Comparison of ENCODE assay signal across 10 cellular contexts in genomic region chr20:45345104-45345936, GRCh38. TPM values are rescaled to one million over a fixed set of nuclear protein-coding genes. Genes with fewer than 3 reads are reported as not detected.
A peak's percentile ranks its signal among the peaks of the same experiment; 100 is the strongest.
DNase-seq lines count a peak whose midpoint lies in the region; ATAC-seq, FAIRE-seq and TF ChIP-seq lines count a peak whose summit lies in the region.
"Had no signal": no experiment of that assay in that cellular context is flagged by ENCODE, and none has a peak within 500 bp of the region (broad histone marks: within the 10 kb centered on the region; RNA-seq: fewer than 3 reads in every experiment).

No MANE protein-coding gene starts in this region.

- H3K9me3 ChIP-seq in pancreas: no peaks in the 10 kb centered on the region
- H3K9me3 ChIP-seq: neutrophil had no signal

- no peak for TF ChIP-seq CTCF in pancreas (IDR thresholded peaks at IDR 0.05)

- 17 to 31% methylated on average over 9 of the region's 9 CpGs for WGBS in pancreas, 2 donors

- DNase-seq in COR-L47 (lab: John Stamatoyannopoulos, UW) (peak; percentile 65), NCI-H748 treated with DMSO at 0.1 percent for 48 hours (lab: John Stamatoyannopoulos, UW) (peak; percentile 24), epithelial cell of prostate (ENCODE audit: low read depth, low spot score) (no peak), pancreas (peak; percentile 68 to 76 (median 72)), NCI-H1694 treated with DMSO at 0.1 percent for 48 hours (lab: John Stamatoyannopoulos, UW) (no peak)

- H3K36me3 ChIP-seq in pancreas: no peaks in the 10 kb centered on the region
- H3K36me3 ChIP-seq: neutrophil had no signal

- intact Hi-C loops in pancreas (cut with DNase I): no loop called here

- peak overlapping the region; percentile 97 for H3K27ac ChIP-seq in epithelial cell of prostate
- peak overlapping the region; percentile 87 to 98 (median 94) for H3K27ac ChIP-seq in pancreas
- H3K27ac ChIP-seq: neutrophil had no signal

- FAIRE-seq in pancreas (lab: Jason Lieb, UNC): no peak

- peak overlapping the region in 3 of 4 donors; percentile 70 to 92 (median 84) for H3K4me3 ChIP-seq in pancreas

- ATAC-seq in pancreas: peak; percentile 12 to 20 (median 14)
- no peak for ATAC-seq in GM21528 (IDR thresholded peaks at IDR 0.05; ENCODE audit: low FRiP score, unreplicated experiment)
- no peak for ATAC-seq in HG03439 (IDR thresholded peaks at IDR 0.05; ENCODE audit: unreplicated experiment)
- ATAC-seq in HG02870 (IDR thresholded peaks at IDR 0.05; ENCODE audit: unreplicated experiment): no peak

- no peaks in the 10 kb centered on the region for H3K27me3 ChIP-seq in pancreas

- H3K4me1 ChIP-seq in pancreas: peaks cover 15 to 39% (median 36%) of the 10 kb centered on the region in 3 donors

RNA-seq across cellular contexts. Expression of gene SDC4, which starts 2.9 kb away (rescaled TPM):
- 100 to 1,000 TPM in 2 of 6 donors, 10 to 100 TPM in 4; 50.9 to 208 (median 56.0) TPM for total RNA-seq in pancreas
- 10 to 100 TPM; 48.2 to 54.8 TPM for polyA plus RNA-seq in pancreas
- polyA plus RNA-seq: IgD-negative memory B cell had no signal

RNA-seq across cellular contexts. Expression of gene SYS1, which starts 17.6 kb away (rescaled TPM):
- 10 to 100 TPM; 11.1 to 19.0 (median 16.5) TPM for total RNA-seq in pancreas
- 10 to 100 TPM in 1 of 2 donors, 1 to 10 TPM in 1; 9.6 to 13.7 TPM for polyA plus RNA-seq in pancreas

RNA-seq across cellular contexts. Expression of gene TP53TG5, which starts 32.8 kb away (rescaled TPM):
- under 1 TPM in 1 of 6 donors, not detected in 5; 0.44 TPM for total RNA-seq in pancreas
- polyA plus RNA-seq in pancreas: not detected
- polyA plus RNA-seq: IgD-negative memory B cell had no signal

RNA-seq across cellular contexts. Expression of gene MATN4, which starts 37.2 kb away (rescaled TPM):
- total RNA-seq in pancreas: 1 to 10 TPM in 5 of 6 donors, under 1 TPM in 1; 0.89 to 6.4 (median 2.3) TPM
- 1 to 10 TPM; 1.5 to 3.1 TPM for polyA plus RNA-seq in pancreas
- polyA plus RNA-seq: IgD-negative memory B cell had no signal

RNA-seq across cellular contexts. Expression of gene RBPJL, which starts 38.7 kb away (rescaled TPM):
- 100 to 1,000 TPM; 169 to 591 (median 427) TPM for total RNA-seq in pancreas
- polyA plus RNA-seq in pancreas: 1,000 to 10,000 TPM; 1,163 to 1,575 TPM
- polyA plus RNA-seq: IgD-negative memory B cell had no signal

Comparison
In these comparisons a context has a peak if more than half of its experiments do, and no peak if none do; other contexts are left out.
1. DNase-seq: peak in COR-L47 (single experiment), NCI-H748 treated with DMSO at 0.1 percent for 48 hours (single experiment) and pancreas (6 of 6); none in epithelial cell of prostate (single experiment) and NCI-H1694 treated with DMSO at 0.1 percent for 48 hours (single experiment).
2. ATAC-seq: peak in pancreas (4 of 4); none in GM21528 (single experiment), HG03439 (single experiment) and HG02870 (single experiment).